In the genomic region with DNA sequence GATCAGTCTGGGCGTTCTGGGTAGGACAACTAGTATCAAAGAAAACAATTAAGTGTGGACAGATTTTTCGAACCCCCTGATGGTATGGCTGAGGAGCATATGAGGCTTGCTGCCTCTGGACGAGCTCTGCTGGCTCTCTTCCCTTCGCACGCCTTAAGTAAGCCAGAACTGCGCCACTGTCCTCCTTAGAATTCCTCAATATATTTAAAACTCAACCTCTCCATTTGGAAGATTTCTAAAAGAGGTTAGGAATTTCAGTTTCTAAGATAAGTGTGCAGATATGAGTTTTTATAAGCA, we compare ENCODE assay signal across 37 cellular contexts. TPM values are rescaled to one million over a fixed set of nuclear protein-coding genes. Genes with fewer than 3 reads are reported as not detected.
DNase-seq lines count a peak whose midpoint lies in the region; ATAC-seq and TF ChIP-seq lines count a peak whose summit lies in the region.
"Had no signal": no experiment of that assay in that cellular context is flagged by ENCODE, and none has a peak within 500 bp of the region (broad histone marks: within the 10 kb centered on the region; RNA-seq: fewer than 3 reads in every experiment).

No MANE protein-coding gene starts in this region.

- no peak overlapping the region for H2AFZ ChIP-seq in mesenchymal stem cell (ENCODE audit: low read depth, low read length)

- H3K36me3 Mint-ChIP-seq in CD14-positive monocyte: no peaks in the 10 kb centered on the region
- H3K36me3 Mint-ChIP-seq: stimulated activated memory B cell treated with anti-CD40 and anti-IgM and Interleukin-4, amounts not matched to agents 10 μg/mL and 1 μg/mL and 100 μg/mL, for 72 hours; type B pancreatic cell had no signal

- H3K14ac ChIP-seq in mesenchymal stem cell (ENCODE audit: low read length in 2 of 2): no peak overlapping the region

- H3K9me3 ChIP-seq in mesenchymal stem cell (ENCODE audit: control insufficient read depth, low read length): no peaks in the 10 kb centered on the region
- H3K9me3 ChIP-seq: gastrocnemius medialis, HAP-1, SK-N-SH had no signal

- H3K9ac ChIP-seq in mesenchymal stem cell (ENCODE audit: low read length): peak overlapping the region; percentile 53
- H3K9ac ChIP-seq: KMS-11, SK-N-SH had no signal

- no peak overlapping the region for H2BK120ac ChIP-seq in mesenchymal stem cell (ENCODE audit: low read depth, low read length)

- H2BK12ac ChIP-seq in mesenchymal stem cell (ENCODE audit: low read length in 2 of 2): no peak overlapping the region

- no peak overlapping the region for H3K23ac ChIP-seq in mesenchymal stem cell (ENCODE audit: low read length in 2 of 2)

- 19% methylated on average over 3 of the region's 6 CpGs for WGBS in mesenchymal stem cell
- 23% methylated on average over 6 of the region's 6 CpGs for WGBS in urinary bladder

- no peak overlapping the region for H2BK15ac ChIP-seq in mesenchymal stem cell (ENCODE audit: low read depth, poor library complexity, severe bottlenecking)

- peaks cover 3% of the 10 kb centered on the region for H3K4me1 ChIP-seq in mesenchymal stem cell (ENCODE audit: control insufficient read depth, insufficient read depth, low read depth, low read length)
- H3K4me1 ChIP-seq in urinary bladder (ENCODE audit: insufficient read depth): no peaks in the 10 kb centered on the region
- H3K4me1 ChIP-seq: gastrocnemius medialis, psoas muscle had no signal

- peaks cover 0 to 4% of the 10 kb centered on the region in 2 experiments for H3K36me3 ChIP-seq in mesenchymal stem cell (ENCODE audit: control insufficient read depth in 1 of 2, insufficient read depth in 2 of 2, low read depth in 1 of 2, low read length in 2 of 2)
- H3K36me3 ChIP-seq in urinary bladder (ENCODE audit: insufficient read depth): no peaks in the 10 kb centered on the region
- H3K36me3 ChIP-seq: esophagus squamous epithelium, gastrocnemius medialis, HAP-1, MG63 had no signal

- H3K27me3 ChIP-seq in mesenchymal stem cell (ENCODE audit: control insufficient read depth in 1 of 2, insufficient read depth in 1 of 2, low read length in 2 of 2): no peaks in the 10 kb centered on the region
- H3K27me3 ChIP-seq: esophagus squamous epithelium, gastrocnemius medialis, MG63 had no signal

- peaks cover 3% of the 10 kb centered on the region for H3K79me1 ChIP-seq in mesenchymal stem cell (replicated peaks; ENCODE audit: low read length, poor library complexity, severe bottlenecking)

- H3K27me3 Mint-ChIP-seq in CD14-positive monocyte (ENCODE audit: low read depth in 3 of 3): peaks cover 4 to 8% (median 6%) of the 10 kb centered on the region in 3 donors
- H3K27me3 Mint-ChIP-seq: stimulated activated memory B cell treated with anti-CD40 and anti-IgM and Interleukin-4, amounts not matched to agents 10 μg/mL and 1 μg/mL and 100 μg/mL, for 72 hours; type B pancreatic cell had no signal

- peak; percentile 38 to 51 for ATAC-seq in left cardiac atrium
- ATAC-seq in GM18873 (IDR thresholded peaks at IDR 0.05; ENCODE audit: low FRiP score, unreplicated experiment): no peak
- ATAC-seq: gastrocnemius medialis; left colon; naive thymus-derived CD4-positive, alpha-beta T cell; psoas muscle; stimulated activated memory B cell treated with anti-CD40 and anti-IgM and Interleukin-4, amounts not matched to agents 10 μg/mL and 1 μg/mL and 100 μg/mL, for 72 hours had no signal

- no peak overlapping the region for H2AK5ac ChIP-seq in mesenchymal stem cell (ENCODE audit: low read length, severe bottlenecking)

- intact Hi-C loops in left cardiac atrium (cut with DNase I): no loop called here
- intact Hi-C loops in cardiac septum (cut with DNase I): no loop called here
- intact Hi-C loops in CD14-positive monocyte (cut with micrococcal nuclease): loop anchor here in 1 of 2 donors (10.0 kb wide), 2 partner anchors 545 to 795 kb away; partner anchors contain the start of gene CTBP2

- H3K4ac ChIP-seq in mesenchymal stem cell (ENCODE audit: low read depth in 1 of 2, low read length in 2 of 2): no peak overlapping the region

- no peak overlapping the region for H3K4me3 Mint-ChIP-seq in CD14-positive monocyte
- H3K4me3 Mint-ChIP-seq: naive thymus-derived CD4-positive, alpha-beta T cell; stimulated activated memory B cell treated with anti-CD40 and anti-IgM and Interleukin-4, amounts not matched to agents 10 μg/mL and 1 μg/mL and 100 μg/mL, for 72 hours; type B pancreatic cell had no signal

- H3K4me1 Mint-ChIP-seq in CD14-positive monocyte: no peaks in the 10 kb centered on the region
- H3K4me1 Mint-ChIP-seq: CD4-positive, CD25-positive, alpha-beta regulatory T cell; naive thymus-derived CD4-positive, alpha-beta T cell; stimulated activated memory B cell treated with anti-CD40 and anti-IgM and Interleukin-4, amounts not matched to agents 10 μg/mL and 1 μg/mL and 100 μg/mL, for 72 hours had no signal

- H3K27ac Mint-ChIP-seq in CD14-positive monocyte: no peak overlapping the region
- H3K27ac Mint-ChIP-seq: CD4-positive, CD25-positive, alpha-beta regulatory T cell; naive thymus-derived CD4-positive, alpha-beta T cell; stimulated activated memory B cell treated with anti-CD40 and anti-IgM and Interleukin-4, amounts not matched to agents 10 μg/mL and 1 μg/mL and 100 μg/mL, for 72 hours; type B pancreatic cell had no signal

- no peak overlapping the region for H3K18ac ChIP-seq in mesenchymal stem cell (ENCODE audit: low read depth in 1 of 2, low read length in 2 of 2)

- no peak for TF ChIP-seq CTCF in fibroblast of the aortic adventitia (IDR thresholded peaks at IDR 0.05; ENCODE audit: insufficient read depth, low read length)
- no peak for TF ChIP-seq CTCF in CD14-positive monocyte (IDR thresholded peaks at IDR 0.05)

- H3K4me2 ChIP-seq in mesenchymal stem cell (ENCODE audit: low read length, poor library complexity, severe bottlenecking): no peak overlapping the region
- H3K4me2 ChIP-seq: KMS-11, SK-N-SH had no signal

- H3K27ac ChIP-seq in mesenchymal stem cell (ENCODE audit: low read length, poor library complexity, severe bottlenecking) (no peak overlapping the region), urinary bladder (ENCODE audit: low read depth) (peak overlapping the region; percentile 34)
- H3K27ac ChIP-seq: esophagus squamous epithelium, gastrocnemius medialis, HL-60, KMS-11, psoas muscle had no signal

- no peak for DNase-seq in left cardiac atrium
- no peak for DNase-seq in cardiac septum (ENCODE audit: low spot score)
- DNase-seq in fibroblast of the aortic adventitia (ENCODE audit: low read depth): peak; percentile 37
- DNase-seq in mesenchymal stem cell: no peak
- DNase-seq in NCI-H2081 treated with DMSO at 0.1 percent for 48 hours (lab: John Stamatoyannopoulos, UW): no peak
- DNase-seq in CD14-positive monocyte (ENCODE audit: low spot score): no peak
- DNase-seq: 8988T; activated CD4-positive, alpha-beta T cell treated with anti-CD3 and anti-CD28 coated beads, Interleukin-2, amount 50 U/mL, for 48 hours; activated naive CD4-positive, alpha-beta T cell; activated T-cell treated with anti-CD3 and anti-CD28 coated beads, Interleukin-2, amount 50 U/mL, for 48 hours; CD4-positive, CD25-positive, alpha-beta regulatory T cell; cerebellar nuclear complex; esophagus squamous epithelium; gastrocnemius medialis; hippocampal formation; left colon; MG63; midbrain; naive thymus-derived CD4-positive, alpha-beta T cell; NCI-H1105 treated with DMSO at 0.1 percent for 48 hours; NCI-H1930; NCI-H524; occipital lobe; psoas muscle; SK-N-SH had no signal

- H3K4me3 ChIP-seq in fibroblast of the aortic adventitia (ENCODE audit: low read depth, low read length): no peak overlapping the region
- peak overlapping the region in 1 of 2 experiments; percentile 32 for H3K4me3 ChIP-seq in mesenchymal stem cell (ENCODE audit: insufficient read depth in 1 of 2, low read depth in 1 of 2, low read length in 2 of 2)
- H3K4me3 ChIP-seq in urinary bladder (ENCODE audit: low read depth, low read length): no peak overlapping the region
- H3K4me3 ChIP-seq: esophagus squamous epithelium, gastrocnemius medialis, HAP-1, MG63, psoas muscle had no signal

- no peak overlapping the region for H2BK5ac ChIP-seq in mesenchymal stem cell (ENCODE audit: low read depth, low read length, poor library complexity, severe bottlenecking)

- no peak overlapping the region for H4K8ac ChIP-seq in mesenchymal stem cell (ENCODE audit: low read length)

- peaks cover 12 to 31% (median 24%) of the 10 kb centered on the region in 7 donors for H3K9me3 Mint-ChIP-seq in CD14-positive monocyte
- H3K9me3 Mint-ChIP-seq: type B pancreatic cell had no signal

- no peak overlapping the region for H4K91ac ChIP-seq in mesenchymal stem cell (ENCODE audit: low read length)

RNA-seq across cellular contexts. Expression of gene EDRF1, which starts 9.3 kb away (rescaled TPM):
- total RNA-seq in left cardiac atrium: 10 to 100 TPM; 11.7 to 12.7 TPM
- total RNA-seq in cardiac septum: 8.6 TPM
- 15.7 and 27.2 TPM in 2 replicates for total RNA-seq in fibroblast of the aortic adventitia (ENCODE audit: low replicate concordance)
- 12.3 TPM for polyA plus RNA-seq in mesenchymal stem cell (2013, experiment 1 of 2)
- 11.8 TPM for polyA plus RNA-seq in mesenchymal stem cell (2013, experiment 2 of 2)
- total RNA-seq in urinary bladder: 58.6 TPM
- polyA plus RNA-seq in urinary bladder: 13.3 TPM
- 1 to 10 TPM; 4.6 to 5.3 TPM for polyA plus RNA-seq in CD14-positive monocyte

RNA-seq across cellular contexts. Expression of gene TEX36, which starts 27.3 kb away (rescaled TPM):
- not detected for total RNA-seq in left cardiac atrium
- not detected for total RNA-seq in cardiac septum
- 2.1 TPM in 1 of 2 replicates, not detected in the other for total RNA-seq in fibroblast of the aortic adventitia (ENCODE audit: low replicate concordance)
- not detected for polyA plus RNA-seq in mesenchymal stem cell (2013, experiment 1 of 2)
- not detected for polyA plus RNA-seq in mesenchymal stem cell (2013, experiment 2 of 2)
- not detected for total RNA-seq in urinary bladder
- polyA plus RNA-seq in urinary bladder: not detected
- not detected for polyA plus RNA-seq in CD14-positive monocyte
- total RNA-seq: CD4-positive, CD25-positive, alpha-beta regulatory T cell; dermis microvascular lymphatic vessel endothelial cell; esophagus squamous epithelium; gastrocnemius medialis; left colon; naive thymus-derived CD4-positive, alpha-beta T cell; occipital lobe; psoas muscle; skeletal muscle tissue; subcutaneous adipose tissue; T-helper 1 cell treated with Interleukin-12 subunit alpha and Interleukin-12 subunit beta and Interleukin-4 antibody, amounts not matched to agents 30 ng/mL and 1 ng/mL, for 36 hours had no signal
- polyA plus RNA-seq: adipose tissue; CD4-positive, CD25-positive, alpha-beta regulatory T cell; naive thymus-derived CD4-positive, alpha-beta T cell; psoas muscle; SK-N-SH had no signal
